In genomic region chr16:25707982-25708583, GRCh38 we compare ENCODE assay signal across 11 cellular contexts. TPM values are rescaled to one million over a fixed set of nuclear protein-coding genes. Genes with fewer than 3 reads are reported as not detected.
A peak's percentile ranks its signal among the peaks of the same experiment; 100 is the strongest.
DNase-seq lines count a peak whose midpoint lies in the region; ATAC-seq, FAIRE-seq and TF ChIP-seq lines count a peak whose summit lies in the region.
"Had no signal": no experiment of that assay in that cellular context is flagged by ENCODE, and none has a peak within 500 bp of the region (broad histone marks: within the 10 kb centered on the region; RNA-seq: fewer than 3 reads in every experiment).

No MANE protein-coding gene starts in this region.

- H3K4me1 ChIP-seq in A549 (no peaks in the 10 kb centered on the region), OCI-LY3 (ENCODE audit: low read length) (no peaks in the 10 kb centered on the region)

- H3K36me3 ChIP-seq in OCI-LY3 (replicated peaks; ENCODE audit: low read depth, low read length), result no peaks in the 10 kb centered on the region

- H3K27ac ChIP-seq in A549, result no peak overlapping the region
- no peak overlapping the region for H3K27ac ChIP-seq in OCI-LY3 (ENCODE audit: low read length)

- no peak for FAIRE-seq in A549 (lab: Jason Lieb, UNC)

- TF ChIP-seq EP300 in A549 (IDR thresholded peaks at IDR 0.05), result no peak

- no peak overlapping the region for H3K4me3 ChIP-seq in A549
- H3K4me3 ChIP-seq in OCI-LY3 (ENCODE audit: low read length), result no peak overlapping the region

- H2AFZ ChIP-seq in OCI-LY3 (ENCODE audit: low read depth, low read length), result no peak overlapping the region

- TF ChIP-seq POLR2A in A549 (IDR thresholded peaks at IDR 0.05; ENCODE audit: low read length) (no peak), erythroblast (IDR thresholded peaks at IDR 0.05; ENCODE audit: low read length) (no peak)

- H3K9me3 ChIP-seq in A549 (no peaks in the 10 kb centered on the region), OCI-LY3 (ENCODE audit: insufficient read depth, low read length) (no peaks in the 10 kb centered on the region)

- TF ChIP-seq CTCF in A549 (IDR thresholded peaks at IDR 0.05) (peak; percentile 46), GM10266 (IDR thresholded peaks at IDR 0.05; ENCODE audit: control insufficient read depth, insufficient read depth, low read depth, missing control alignments) (peak; percentile 59), OCI-LY3 (IDR thresholded peaks at IDR 0.05; ENCODE audit: low read depth, low read length) (peak; percentile 84)

- POLR2A ChIA-PET in A549 (lab: Yijun Ruan, JAX), result no interaction called here

- TF ChIP-seq RAD21 in A549 (conservative IDR thresholded peaks at IDR 0.05 in 1 of 2, IDR thresholded peaks at IDR 0.05 in 1 of 2), result peak; percentile 34 to 58; a peak in 4 of 5 replicates

- no peak overlapping the region for H3K9ac ChIP-seq in OCI-LY3 (ENCODE audit: low read length)

- ATAC-seq in A549 (peak in 1 of 2 experiments; percentile 54; a peak in 1 of 6 replicates), HG02852 (IDR thresholded peaks at IDR 0.05; ENCODE audit: unreplicated experiment) (no peak), esophagus mucosa (no peak)

- DNase-seq in A549 (ENCODE audit: low read depth in 1 of 2, low spot score in 1 of 2), result peak in 1 of 2 experiments; percentile 52
- peak; percentile 44 for DNase-seq in GM10266 (ENCODE audit: extremely low spot score)
- peak; percentile 36 to 57 for DNase-seq in erythroblast (lab: John Stamatoyannopoulos, UW)
- DNase-seq in C1 segment of cervical spinal cord (lab: John Stamatoyannopoulos, UW), result no peak
- no peak for DNase-seq in germinal center (ENCODE audit: low spot score)
- DNase-seq: activated naive CD8-positive, alpha-beta T cell treated with anti-CD3 and anti-CD28 coated beads, Interleukin-2, amount 10 ng/mL, durations not matched to agents 7 days and 5 days had no signal

- CTCF ChIA-PET in A549 (lab: Yijun Ruan, JAX), result interaction anchor here (0.6 to 1.3 kb wide), 5 partner anchors 12 to 1269 kb away, joined by 3 to 5 read pairs (median 4); partner anchors contain the start of gene HS3ST4

- no peaks in the 10 kb centered on the region for H3K27me3 ChIP-seq in OCI-LY3 (ENCODE audit: low read depth, low read length)

- 2% methylated on average over 3 of the region's 3 CpGs for WGBS in A549 (ENCODE audit: missing lambda C conversion rate)

- H3K4me2 ChIP-seq in A549 (no peak overlapping the region), OCI-LY3 (ENCODE audit: low read length) (no peak overlapping the region)

- no peaks in the 10 kb centered on the region for H3K79me2 ChIP-seq in OCI-LY3 (ENCODE audit: low read length)

- no peaks in the 10 kb centered on the region for H4K20me1 ChIP-seq in OCI-LY3 (ENCODE audit: insufficient read depth, low read length)

TF ChIP-seq in A549, 52 proteins besides CTCF, POLR2A, EP300 and RAD21:
- TF ChIP-seq SMC3 (IDR thresholded peaks at IDR 0.05) (peak; percentile 49), PBX3 (IDR thresholded peaks at IDR 0.05) (no peak), ELK1 (IDR thresholded peaks at IDR 0.05; ENCODE audit: low read depth, low read length) (no peak)

RNA-seq across cellular contexts. Expression of gene HS3ST4, which starts 16.3 kb away (rescaled TPM):
- polyA plus RNA-seq in A549 (2011; rRNA removed), result not detected in 2 replicates
- polyA plus RNA-seq in A549 (2012; cell fraction: cytosol; rRNA removed), result not detected in 2 replicates
- not detected in 2 replicates for polyA plus RNA-seq in A549 (2012; cell fraction: nucleus; rRNA removed)
- not detected in 3 replicates for polyA plus RNA-seq in A549 (2017; fragmentation: RNase III; extraction: RNeasy Plus Mini Kit Qiagen cat#74134 plus additional on column Dnase treatment)
- polyA minus RNA-seq in A549 (2011; rRNA and poly(A)+ RNA removed), result not detected in 2 replicates
- 2.1 TPM for total RNA-seq in esophagus mucosa
- total RNA-seq: activated naive CD8-positive, alpha-beta T cell treated with anti-CD3 and anti-CD28 coated beads, Interleukin-2, amount 10 ng/mL, durations not matched to agents 7 days and 5 days; mononuclear cell; subcutaneous adipose tissue had no signal

Comparison
In these comparisons a context has a peak if more than half of its experiments do, and no peak if none do; other contexts are left out.
1. DNase-seq: peak in GM10266 (single experiment) and erythroblast (2 of 2); none in C1 segment of cervical spinal cord (0 of 14) and germinal center (single experiment).
2. Peak in every context shown above with its lines, with median percentiles within 50 percentile points of each other: CTCF ChIP-seq.